ENCODE assay signal across 16 cellular contexts in the genomic region with DNA sequence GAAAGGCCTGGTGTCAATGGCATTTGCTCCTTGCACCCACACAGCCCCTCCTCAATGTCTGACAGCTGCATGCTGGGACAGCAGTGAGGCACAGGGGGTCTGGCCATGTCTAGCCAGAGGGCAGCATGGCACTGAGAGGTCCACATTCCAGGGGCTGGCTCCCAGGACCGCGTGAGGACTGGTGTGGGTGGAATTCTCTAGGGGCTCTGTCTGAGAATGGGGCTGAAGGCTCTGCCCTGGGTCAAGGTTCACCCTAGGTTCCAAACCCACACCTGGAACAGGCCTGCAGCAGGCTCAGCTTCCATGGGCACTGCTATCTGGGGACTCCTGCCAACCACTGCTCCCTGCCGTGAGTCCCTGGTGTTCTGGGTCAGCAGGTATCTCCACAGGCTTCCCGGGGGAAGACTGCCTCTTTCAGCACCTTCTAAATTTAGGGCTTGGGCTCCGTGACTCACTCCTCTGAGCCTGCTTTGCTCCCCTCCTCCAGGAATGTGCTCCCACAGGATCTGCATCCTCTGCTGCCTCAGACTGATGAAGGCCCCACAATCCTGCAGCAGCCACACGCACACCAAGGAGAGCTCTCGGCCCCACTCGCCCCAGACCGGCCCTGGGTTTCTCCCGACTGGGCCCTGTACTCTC. TPM values are rescaled to one million over a fixed set of nuclear protein-coding genes. Genes with fewer than 3 reads are reported as not detected.
A peak's percentile ranks its signal among the peaks of the same experiment; 100 is the strongest.
DNase-seq lines count a peak whose midpoint lies in the region; ATAC-seq, FAIRE-seq and TF ChIP-seq lines count a peak whose summit lies in the region.
"Had no signal": no experiment of that assay in that cellular context is flagged by ENCODE, and none has a peak within 500 bp of the region (broad histone marks: within the 10 kb centered on the region; RNA-seq: fewer than 3 reads in every experiment).

No MANE protein-coding gene starts in this region.

- H3K36me3 Mint-ChIP-seq in activated CD8-positive, alpha-beta memory T cell treated with anti-CD3 and anti-CD28 coated beads, Interleukin-2, amount 10 ng/mL, durations not matched to agents 7 days and 5 days: no peaks in the 10 kb centered on the region
- H3K36me3 Mint-ChIP-seq: naive thymus-derived CD4-positive, alpha-beta T cell had no signal

- no peak for ATAC-seq in activated CD8-positive, alpha-beta memory T cell treated with anti-CD3 and anti-CD28 coated beads, Interleukin-2, amount 10 ng/mL, durations not matched to agents 7 days and 5 days
- no peak; the same call in 2 of the 3 replicates for ATAC-seq in HepG2
- ATAC-seq: activated naive CD8-positive, alpha-beta T cell treated with anti-CD3 and anti-CD28 coated beads, Interleukin-2, amount 50 U/mL, for 24 hours; naive thymus-derived CD4-positive, alpha-beta T cell had no signal

- no peak overlapping the region for H3K4me3 Mint-ChIP-seq in activated CD8-positive, alpha-beta memory T cell treated with anti-CD3 and anti-CD28 coated beads, Interleukin-2, amount 10 ng/mL, durations not matched to agents 7 days and 5 days
- H3K4me3 Mint-ChIP-seq: activated naive CD8-positive, alpha-beta T cell treated with anti-CD3 and anti-CD28 coated beads, Interleukin-2, amount 50 U/mL, for 24 hours; naive thymus-derived CD4-positive, alpha-beta T cell had no signal

- H3K27ac ChIP-seq in cingulate gyrus (ENCODE audit: low read depth, low read length) (peak overlapping the region; percentile 29), HepG2 (ENCODE audit: extremely low read length, insufficient read depth, low read length) (peak overlapping the region; percentile 53)
- H3K27ac ChIP-seq: SJSA1 had no signal

- DNase-seq in activated CD8-positive, alpha-beta memory T cell treated with anti-CD3 and anti-CD28 coated beads, Interleukin-2, amount 10 ng/mL, durations not matched to agents 7 days and 5 days: no peak
- DNase-seq in activated CD8-positive, alpha-beta memory T cell treated with anti-CD3 and anti-CD28 coated beads, Interleukin-2, amount 50 U/mL, for 4 hours: no peak
- DNase-seq in HepG2 (ENCODE audit: low spot score) (no peak), urothelium cell line (ENCODE audit: low spot score) (peak; percentile 69), GM10266 (ENCODE audit: extremely low spot score) (no peak), NCI-H2171 (lab: John Stamatoyannopoulos, UW) (no peak), medulla oblongata (ENCODE audit: extremely low spot score) (no peak)
- DNase-seq: activated CD4-positive, alpha-beta T cell treated with anti-CD3 and anti-CD28 coated beads, Interleukin-2, amount 50 U/mL, for 4 hours; activated naive CD8-positive, alpha-beta T cell treated with anti-CD3 and anti-CD28 coated beads, Interleukin-2, amount 50 U/mL, for 24 hours; naive thymus-derived CD4-positive, alpha-beta T cell; NCI-H2107 had no signal

- TF ChIP-seq POLR2A in HepG2 (IDR thresholded peaks at IDR 0.05; ENCODE audit: insufficient read depth in 1 of 2, low read depth in 2 of 2, low read length in 2 of 2): no peak

- peak in 1 of 2 experiments; percentile 21; a peak in 1 of 4 replicates for TF ChIP-seq EP300 in HepG2 (IDR thresholded peaks at IDR 0.05; ENCODE audit: low read depth in 2 of 2, low read length in 2 of 2)
- TF ChIP-seq EP300 in HepG2 (CRISPR knock-in tag; IDR thresholded peaks at IDR 0.05; ENCODE audit: borderline replicate concordance): no peak

- no TSS peak for BruUV-seq in HepG2 (replicated peaks; lab: Mats Ljungman, UMichigan)

- no peak overlapping the region; the same call in 1 of the 2 replicates for H3K9ac ChIP-seq in HepG2 (ENCODE audit: insufficient read depth, low read depth, low read length)

- peak overlapping the region; percentile 24 for H3K27ac Mint-ChIP-seq in activated CD8-positive, alpha-beta memory T cell treated with anti-CD3 and anti-CD28 coated beads, Interleukin-2, amount 10 ng/mL, durations not matched to agents 7 days and 5 days
- H3K27ac Mint-ChIP-seq: activated naive CD8-positive, alpha-beta T cell treated with anti-CD3 and anti-CD28 coated beads, Interleukin-2, amount 50 U/mL, for 24 hours; naive thymus-derived CD4-positive, alpha-beta T cell had no signal

- no peak overlapping the region for H2AFZ ChIP-seq in HepG2 (ENCODE audit: low read length)

- no peak for TF ChIP-seq RAD21 in HepG2 (CRISPR knock-in tag; IDR thresholded peaks at IDR 0.05)

- H3K27me3 ChIP-seq in HepG2 (ENCODE audit: control insufficient read depth in 1 of 2, insufficient read depth in 2 of 2, low read length in 2 of 2): no peaks in the 10 kb centered on the region
- H3K27me3 ChIP-seq: SJSA1, tibial nerve had no signal

- no peaks in the 10 kb centered on the region for H4K20me1 ChIP-seq in HepG2 (ENCODE audit: insufficient read depth, low read length)

- peak overlapping the region in 1 of 3 experiments; percentile 18; a peak in 2 of 6 replicates for H3K4me3 ChIP-seq in HepG2 (replicated peaks in 1 of 3; ENCODE audit: insufficient read depth in 1 of 3, low read depth in 2 of 3, low read length in 3 of 3)
- H3K4me3 ChIP-seq: SJSA1, tibial nerve had no signal

- H3K79me2 ChIP-seq in HepG2 (ENCODE audit: insufficient read depth, low read length): no peaks in the 10 kb centered on the region

- FAIRE-seq in HepG2 (lab: Jason Lieb, UNC) (peak; percentile 44), urothelium cell line (lab: Jason Lieb, UNC) (no peak)
- FAIRE-seq: A204.1, GM19239 had no signal

- POLR2A ChIA-PET in HepG2 (lab: Yijun Ruan, JAX): interaction anchor here (0.9 to 3.1 kb wide), 4 partner anchors 12 to 64 kb away, joined by 3 to 17 read pairs (median 6); no protein-coding TSS in a partner anchor

- peak overlapping the region; percentile 52 for H3K4me2 ChIP-seq in HepG2 (ENCODE audit: low read depth, low read length)

- H3K9me3 Mint-ChIP-seq in activated CD8-positive, alpha-beta memory T cell treated with anti-CD3 and anti-CD28 coated beads, Interleukin-2, amount 10 ng/mL, durations not matched to agents 7 days and 5 days (ENCODE audit: low read depth): no peaks in the 10 kb centered on the region
- H3K9me3 Mint-ChIP-seq: activated naive CD8-positive, alpha-beta T cell treated with anti-CD3 and anti-CD28 coated beads, Interleukin-2, amount 50 U/mL, for 24 hours had no signal

- H3K36me3 ChIP-seq in HepG2 (replicated peaks in 1 of 2; ENCODE audit: control insufficient read depth in 1 of 2, insufficient read depth in 2 of 2, low read length in 2 of 2): no peaks in the 10 kb centered on the region
- H3K36me3 ChIP-seq: SJSA1, tibial nerve had no signal

- in situ Hi-C loops in HepG2 (cut with HindIII; ENCODE audit: extremely low pct_ligation_motif_present, low pct_unique_long_range_greater_than_20kb): loop anchor here (5.0 kb wide), 1 partner anchor 37 kb away; a partner anchor contains a TSS

- H3K4me1 ChIP-seq in HepG2 (ENCODE audit: insufficient read depth, low read length): peaks cover 86% of the 10 kb centered on the region

- H3K9me3 ChIP-seq in HepG2 (ENCODE audit: low read length): no peaks in the 10 kb centered on the region
- H3K9me3 ChIP-seq: SJSA1, tibial nerve had no signal

- CTCF ChIA-PET in activated CD8-positive, alpha-beta memory T cell treated with anti-CD3 and anti-CD28 coated beads, Interleukin-2, amount 10 ng/mL, durations not matched to agents 7 days and 5 days (lab: Charles Lee): interaction anchor here (1.2 kb wide), 1 partner anchor 23 kb away, joined by 3 read pairs; no protein-coding TSS in a partner anchor
- CTCF ChIA-PET in HepG2 (lab: Yijun Ruan, JAX; ENCODE audit: low intra/inter-chr PET ratio, low total read pairs): no interaction called here

- H3K27me3 Mint-ChIP-seq in activated CD8-positive, alpha-beta memory T cell treated with anti-CD3 and anti-CD28 coated beads, Interleukin-2, amount 10 ng/mL, durations not matched to agents 7 days and 5 days: no peaks in the 10 kb centered on the region
- H3K27me3 Mint-ChIP-seq: naive thymus-derived CD4-positive, alpha-beta T cell had no signal

- TF ChIP-seq CTCF in HepG2 (CRISPR knock-in tag; IDR thresholded peaks at IDR 0.05): peak; percentile 23; the same call in 1 of the 2 replicates
- no peak for TF ChIP-seq CTCF in GM10266 (IDR thresholded peaks at IDR 0.05; ENCODE audit: control insufficient read depth, insufficient read depth, low read depth, missing control alignments)

- intact Hi-C loops in HepG2 (cut with micrococcal nuclease; ENCODE audit: unreplicated experiment): no loop called here

- 63% methylated on average over 7 of the region's 10 CpGs for WGBS in HepG2 (ENCODE audit: low lambda C conversion rate)

- H3K4me1 Mint-ChIP-seq in activated CD8-positive, alpha-beta memory T cell treated with anti-CD3 and anti-CD28 coated beads, Interleukin-2, amount 10 ng/mL, durations not matched to agents 7 days and 5 days: peaks cover 41% of the 10 kb centered on the region

RNA-seq across cellular contexts. Expression of a gene that starts 4.2 kb away (rescaled TPM):
- 10 to 100 TPM in 1 of 2 experiments, 1 to 10 TPM in 1; 8.4 to 18.4 TPM for total RNA-seq in activated CD8-positive, alpha-beta memory T cell treated with anti-CD3 and anti-CD28 coated beads, Interleukin-2, amount 10 ng/mL, durations not matched to agents 7 days and 5 days
- 248 and 341 TPM in 2 replicates for total RNA-seq in HepG2 (2016; rRNA removed; fragmentation: Illumina TruSeq; extraction: Trizol)
- total RNA-seq in HepG2 (2016; cell fraction: cytosol; rRNA removed; fragmentation: Illumina TruSeq; extraction: Trizol; ENCODE audit: low read depth): 1,658 and 1,675 TPM in 2 replicates
- total RNA-seq in HepG2 (2016; cell fraction: insoluble cytoplasmic fraction; rRNA removed; fragmentation: Illumina TruSeq; extraction: Trizol): 231 and 367 TPM in 2 replicates
- total RNA-seq in HepG2 (2016; cell fraction: membrane; rRNA removed; fragmentation: Illumina TruSeq; extraction: Trizol): 1,130 and 1,245 TPM in 2 replicates
- total RNA-seq in HepG2 (2016; cell fraction: nucleus; rRNA removed; fragmentation: Illumina TruSeq; extraction: Trizol): 138 and 147 TPM in 2 replicates
- 260 and 311 TPM in 2 replicates for polyA plus RNA-seq in HepG2 (2011; rRNA removed)
- 248 and 317 TPM in 2 replicates for polyA plus RNA-seq in HepG2 (2011; cell fraction: cytosol; rRNA removed)
- polyA plus RNA-seq in HepG2 (2011; cell fraction: nucleus; rRNA removed): 146 and 149 TPM in 2 replicates
- 146 and 179 TPM in 2 replicates for polyA plus RNA-seq in HepG2 (2012)
- polyA plus RNA-seq in HepG2 (2016; cell fraction: cytosol; fragmentation: Illumina TruSeq; extraction: Trizol; ENCODE audit: low read depth): 2,121 and 2,355 TPM in 2 replicates
- 324 and 400 TPM in 2 replicates for polyA plus RNA-seq in HepG2 (2016; cell fraction: insoluble cytoplasmic fraction; fragmentation: Illumina TruSeq; extraction: Trizol; ENCODE audit: low read depth)
- 1,491 and 1,549 TPM in 2 replicates for polyA plus RNA-seq in HepG2 (2016; cell fraction: membrane; fragmentation: Illumina TruSeq; extraction: Trizol; ENCODE audit: low read depth)
- 357 and 378 TPM in 2 replicates for polyA plus RNA-seq in HepG2 (2016; cell fraction: nucleus; fragmentation: Illumina TruSeq; extraction: Trizol; ENCODE audit: insufficient read depth, low read depth)
- polyA minus RNA-seq in HepG2 (2011; rRNA and poly(A)+ RNA removed; ENCODE audit: low replicate concordance): 15.4 and 222 TPM in 2 replicates
- 77.0 and 88.8 TPM in 2 replicates for polyA minus RNA-seq in HepG2 (2011; cell fraction: cytosol; rRNA and poly(A)+ RNA removed)
- 41.4 and 44.8 TPM in 2 replicates for polyA minus RNA-seq in HepG2 (2011; cell fraction: nucleus; rRNA and poly(A)+ RNA removed)

RNA-seq across cellular contexts. Expression of a gene that starts 24.6 kb away (rescaled TPM):
- total RNA-seq in activated CD8-positive, alpha-beta memory T cell treated with anti-CD3 and anti-CD28 coated beads, Interleukin-2, amount 10 ng/mL, durations not matched to agents 7 days and 5 days: 100 to 1,000 TPM; 103 to 168 TPM
- total RNA-seq in HepG2 (2016; rRNA removed; fragmentation: Illumina TruSeq; extraction: Trizol): 0.79 and 6.2 TPM in 2 replicates
- 0.71 and 1.1 TPM in 2 replicates for total RNA-seq in HepG2 (2016; cell fraction: cytosol; rRNA removed; fragmentation: Illumina TruSeq; extraction: Trizol; ENCODE audit: low read depth)
- total RNA-seq in HepG2 (2016; cell fraction: insoluble cytoplasmic fraction; rRNA removed; fragmentation: Illumina TruSeq; extraction: Trizol): 0.88 and 6.5 TPM in 2 replicates
- total RNA-seq in HepG2 (2016; cell fraction: membrane; rRNA removed; fragmentation: Illumina TruSeq; extraction: Trizol): 0.93 and 2.4 TPM in 2 replicates
- total RNA-seq in HepG2 (2016; cell fraction: nucleus; rRNA removed; fragmentation: Illumina TruSeq; extraction: Trizol): 11.6 and 12.0 TPM in 2 replicates
- 14.8 and 19.3 TPM in 2 replicates for polyA plus RNA-seq in HepG2 (2011; rRNA removed)
- 2.1 and 3.0 TPM in 2 replicates for polyA plus RNA-seq in HepG2 (2011; cell fraction: cytosol; rRNA removed)
- 251 and 263 TPM in 2 replicates for polyA plus RNA-seq in HepG2 (2011; cell fraction: nucleus; rRNA removed)
- 8.2 and 9.1 TPM in 2 replicates for polyA plus RNA-seq in HepG2 (2012)
- polyA plus RNA-seq in HepG2 (2016; cell fraction: cytosol; fragmentation: Illumina TruSeq; extraction: Trizol; ENCODE audit: low read depth): 0.28 and 0.58 TPM in 2 replicates
- polyA plus RNA-seq in HepG2 (2016; cell fraction: insoluble cytoplasmic fraction; fragmentation: Illumina TruSeq; extraction: Trizol; ENCODE audit: low read depth): 0.75 and 1.2 TPM in 2 replicates
- 0.56 and 0.72 TPM in 2 replicates for polyA plus RNA-seq in HepG2 (2016; cell fraction: membrane; fragmentation: Illumina TruSeq; extraction: Trizol; ENCODE audit: low read depth)
- 31.9 and 32.0 TPM in 2 replicates for polyA plus RNA-seq in HepG2 (2016; cell fraction: nucleus; fragmentation: Illumina TruSeq; extraction: Trizol; ENCODE audit: insufficient read depth, low read depth)
- 9.4 and 19.0 TPM in 2 replicates for polyA minus RNA-seq in HepG2 (2011; rRNA and poly(A)+ RNA removed; ENCODE audit: low replicate concordance)
- 0.69 and 0.97 TPM in 2 replicates for polyA minus RNA-seq in HepG2 (2011; cell fraction: cytosol; rRNA and poly(A)+ RNA removed)
- 25.1 and 27.8 TPM in 2 replicates for polyA minus RNA-seq in HepG2 (2011; cell fraction: nucleus; rRNA and poly(A)+ RNA removed)

RNA-seq across cellular contexts. Expression of a gene that starts 37.4 kb away (rescaled TPM):
- 100 to 1,000 TPM in 1 of 2 experiments, 10 to 100 TPM in 1; 96.5 to 104 TPM for total RNA-seq in activated CD8-positive, alpha-beta memory T cell treated with anti-CD3 and anti-CD28 coated beads, Interleukin-2, amount 10 ng/mL, durations not matched to agents 7 days and 5 days
- 55.2 and 55.5 TPM in 2 replicates for total RNA-seq in HepG2 (2016; rRNA removed; fragmentation: Illumina TruSeq; extraction: Trizol)
- 21.9 TPM in 2 replicates for total RNA-seq in HepG2 (2016; cell fraction: cytosol; rRNA removed; fragmentation: Illumina TruSeq; extraction: Trizol; ENCODE audit: low read depth)
- 49.1 and 52.3 TPM in 2 replicates for total RNA-seq in HepG2 (2016; cell fraction: insoluble cytoplasmic fraction; rRNA removed; fragmentation: Illumina TruSeq; extraction: Trizol)
- total RNA-seq in HepG2 (2016; cell fraction: membrane; rRNA removed; fragmentation: Illumina TruSeq; extraction: Trizol): 15.6 and 18.1 TPM in 2 replicates
- 76.5 and 77.3 TPM in 2 replicates for total RNA-seq in HepG2 (2016; cell fraction: nucleus; rRNA removed; fragmentation: Illumina TruSeq; extraction: Trizol)
- 43.2 and 64.0 TPM in 2 replicates for polyA plus RNA-seq in HepG2 (2011; rRNA removed)
- 27.5 and 37.2 TPM in 2 replicates for polyA plus RNA-seq in HepG2 (2011; cell fraction: cytosol; rRNA removed)
- polyA plus RNA-seq in HepG2 (2011; cell fraction: nucleus; rRNA removed): 341 and 362 TPM in 2 replicates
- polyA plus RNA-seq in HepG2 (2012): 33.2 and 39.7 TPM in 2 replicates
- 2.2 and 3.2 TPM in 2 replicates for polyA plus RNA-seq in HepG2 (2016; cell fraction: cytosol; fragmentation: Illumina TruSeq; extraction: Trizol; ENCODE audit: low read depth)
- 40.0 and 49.8 TPM in 2 replicates for polyA plus RNA-seq in HepG2 (2016; cell fraction: insoluble cytoplasmic fraction; fragmentation: Illumina TruSeq; extraction: Trizol; ENCODE audit: low read depth)
- polyA plus RNA-seq in HepG2 (2016; cell fraction: membrane; fragmentation: Illumina TruSeq; extraction: Trizol; ENCODE audit: low read depth): 5.5 and 6.6 TPM in 2 replicates
- 163 and 180 TPM in 2 replicates for polyA plus RNA-seq in HepG2 (2016; cell fraction: nucleus; fragmentation: Illumina TruSeq; extraction: Trizol; ENCODE audit: insufficient read depth, low read depth)
- polyA minus RNA-seq in HepG2 (2011; rRNA and poly(A)+ RNA removed; ENCODE audit: low replicate concordance): 42.6 and 95.7 TPM in 2 replicates
- polyA minus RNA-seq in HepG2 (2011; cell fraction: cytosol; rRNA and poly(A)+ RNA removed): 32.2 and 38.2 TPM in 2 replicates
- 73.1 and 90.3 TPM in 2 replicates for polyA minus RNA-seq in HepG2 (2011; cell fraction: nucleus; rRNA and poly(A)+ RNA removed)

Comparison
In these comparisons a context has a peak if more than half of its experiments do, and no peak if none do; other contexts are left out.
1. RNA of a gene that starts 4.2 kb away (total RNA-seq): 138 to 1,675 TPM in HepG2; 8.4 to 18.4 TPM in activated CD8-positive, alpha-beta memory T cell treated with anti-CD3 and anti-CD28 coated beads, Interleukin-2, amount 10 ng/mL, durations not matched to agents 7 days and 5 days; every median in the first group is over 4 times any median in the second.
2. RNA of a gene that starts 24.6 kb away (total RNA-seq): 103 to 168 TPM in activated CD8-positive, alpha-beta memory T cell treated with anti-CD3 and anti-CD28 coated beads, Interleukin-2, amount 10 ng/mL, durations not matched to agents 7 days and 5 days; 0.71 to 12.0 TPM in HepG2; every median in the first group is over 4 times any median in the second.